In genomic region chr3:111690242-111690641, GRCh38 we compare ENCODE assay signal across 8 cellular contexts. TPM values are rescaled to one million over a fixed set of nuclear protein-coding genes. Genes with fewer than 3 reads are reported as not detected.
DNase-seq lines count a peak whose midpoint lies in the region; ATAC-seq and TF ChIP-seq lines count a peak whose summit lies in the region.

No MANE protein-coding gene starts in this region.

- peaks cover 15% of the 10 kb centered on the region for H3K4me1 ChIP-seq in CD8-positive, alpha-beta memory T cell (ENCODE audit: insufficient read depth, low read length)
- H3K4me1 ChIP-seq in suprapubic skin: no peaks in the 10 kb centered on the region

- H3K27ac Mint-ChIP-seq in CD8-positive, alpha-beta memory T cell: peak overlapping the region in 7 of 8 donors; percentile 16 to 75 (median 44)
- peak overlapping the region; percentile 20 for H3K27ac Mint-ChIP-seq in activated T-helper 1 cell treated with anti-CD3 and anti-CD28 coated beads, Interleukin-12 subunit alpha, Interleukin-12 subunit beta, Interleukin-2, Interleukin-4 antibody, amounts not matched to agents 30 ng/mL and 10 ng/mL and 1 ng/mL, durations not matched to agents 14 hours and 24 hours and 36 hours

- H3K9me3 ChIP-seq in CD8-positive, alpha-beta memory T cell (ENCODE audit: low read length): no peaks in the 10 kb centered on the region
- H3K9me3 ChIP-seq in suprapubic skin: no peaks in the 10 kb centered on the region

- no peak overlapping the region for H3K27ac ChIP-seq in CD8-positive, alpha-beta memory T cell (ENCODE audit: low read depth, low read length)
- H3K27ac ChIP-seq in suprapubic skin: no peak overlapping the region

- no peak for DNase-seq in CD8-positive, alpha-beta memory T cell
- DNase-seq in activated T-helper 1 cell treated with anti-CD3 and anti-CD28 coated beads, Interleukin-12 subunit alpha, Interleukin-12 subunit beta, Interleukin-2, Interleukin-4 antibody, amounts not matched to agents 30 ng/mL and 10 ng/mL and 1 ng/mL, durations not matched to agents 14 hours and 24 hours and 36 hours (ENCODE audit: low spot score): no peak
- DNase-seq in suprapubic skin (ENCODE audit: low spot score in 2 of 2) (no peak), GM19240 (ENCODE audit: insufficient read length, low spot score) (no peak), NOMO-1 treated with dmso at 0.1 percent for 144 hours (lab: John Stamatoyannopoulos, UW; ENCODE audit: unreplicated experiment) (no peak)
- no peak for DNase-seq in stimulated activated naive CD4-positive, alpha-beta T cell treated with Interleukin-2 at 50 U/mL for 16 hours (lab: John Stamatoyannopoulos, UW)

- CTCF ChIA-PET in CD8-positive, alpha-beta memory T cell (lab: Charles Lee): interaction anchor here (1.5 to 5.1 kb wide), 5 partner anchors 8 to 22 kb away, joined by 3 to 66 read pairs (median 7); no protein-coding TSS in a partner anchor

- H3K36me3 ChIP-seq in CD8-positive, alpha-beta memory T cell (ENCODE audit: insufficient read depth, low read length): no peaks in the 10 kb centered on the region
- H3K36me3 ChIP-seq in suprapubic skin: no peaks in the 10 kb centered on the region

- H3K36me3 Mint-ChIP-seq in CD8-positive, alpha-beta memory T cell: peaks cover 0 to 7% (median 0%) of the 10 kb centered on the region in 3 donors
- H3K36me3 Mint-ChIP-seq in activated T-helper 1 cell treated with anti-CD3 and anti-CD28 coated beads, Interleukin-12 subunit alpha, Interleukin-12 subunit beta, Interleukin-2, Interleukin-4 antibody, amounts not matched to agents 30 ng/mL and 10 ng/mL and 1 ng/mL, durations not matched to agents 14 hours and 24 hours and 36 hours (ENCODE audit: low read depth): peaks cover 7% of the 10 kb centered on the region

- intact Hi-C loops in activated T-helper 1 cell treated with anti-CD3 and anti-CD28 coated beads, Interleukin-12 subunit alpha, Interleukin-12 subunit beta, Interleukin-2, Interleukin-4 antibody, amounts not matched to agents 30 ng/mL and 10 ng/mL and 1 ng/mL, durations not matched to agents 14 hours and 24 hours and 36 hours (cut with micrococcal nuclease): no loop called here

- peaks cover 56 to 86% (median 81%) of the 10 kb centered on the region in 3 donors for H3K4me1 Mint-ChIP-seq in CD8-positive, alpha-beta memory T cell
- peaks cover 69% of the 10 kb centered on the region for H3K4me1 Mint-ChIP-seq in activated T-helper 1 cell treated with anti-CD3 and anti-CD28 coated beads, Interleukin-12 subunit alpha, Interleukin-12 subunit beta, Interleukin-2, Interleukin-4 antibody, amounts not matched to agents 30 ng/mL and 10 ng/mL and 1 ng/mL, durations not matched to agents 14 hours and 24 hours and 36 hours (ENCODE audit: low read depth)

- 82% methylated on average over 3 of the region's 3 CpGs for WGBS in suprapubic skin

- ATAC-seq in GM19463 (IDR thresholded peaks at IDR 0.05; ENCODE audit: unreplicated experiment): peak; percentile 82
- peak; percentile 81 for ATAC-seq in HG03280 (IDR thresholded peaks at IDR 0.05; ENCODE audit: unreplicated experiment)

- TF ChIP-seq POLR2A in suprapubic skin (IDR thresholded peaks at IDR 0.05): no peak

- POLR2A ChIA-PET in CD8-positive, alpha-beta memory T cell (lab: Charles Lee): no interaction called here

- no peak for TF ChIP-seq EP300 in suprapubic skin (IDR thresholded peaks at IDR 0.05)

- no peak overlapping the region for H3K4me3 ChIP-seq in CD8-positive, alpha-beta memory T cell (ENCODE audit: low read length)
- no peak overlapping the region for H3K4me3 ChIP-seq in suprapubic skin

- no peaks in the 10 kb centered on the region for H3K9me3 Mint-ChIP-seq in CD8-positive, alpha-beta memory T cell
- no peaks in the 10 kb centered on the region for H3K9me3 Mint-ChIP-seq in activated T-helper 1 cell treated with anti-CD3 and anti-CD28 coated beads, Interleukin-12 subunit alpha, Interleukin-12 subunit beta, Interleukin-2, Interleukin-4 antibody, amounts not matched to agents 30 ng/mL and 10 ng/mL and 1 ng/mL, durations not matched to agents 14 hours and 24 hours and 36 hours

- H3K27me3 Mint-ChIP-seq in CD8-positive, alpha-beta memory T cell: no peaks in the 10 kb centered on the region
- H3K27me3 Mint-ChIP-seq in activated T-helper 1 cell treated with anti-CD3 and anti-CD28 coated beads, Interleukin-12 subunit alpha, Interleukin-12 subunit beta, Interleukin-2, Interleukin-4 antibody, amounts not matched to agents 30 ng/mL and 10 ng/mL and 1 ng/mL, durations not matched to agents 14 hours and 24 hours and 36 hours (ENCODE audit: insufficient read depth): no peaks in the 10 kb centered on the region

- no peak for TF ChIP-seq CTCF in suprapubic skin (IDR thresholded peaks at IDR 0.05)

- peak overlapping the region in 2 of 7 donors; percentile 0 to 14 for H3K4me3 Mint-ChIP-seq in CD8-positive, alpha-beta memory T cell
- H3K4me3 Mint-ChIP-seq in activated T-helper 1 cell treated with anti-CD3 and anti-CD28 coated beads, Interleukin-12 subunit alpha, Interleukin-12 subunit beta, Interleukin-2, Interleukin-4 antibody, amounts not matched to agents 30 ng/mL and 10 ng/mL and 1 ng/mL, durations not matched to agents 14 hours and 24 hours and 36 hours: no peak overlapping the region

- H3K27me3 ChIP-seq in CD8-positive, alpha-beta memory T cell (ENCODE audit: insufficient read depth, low read length, poor library complexity, severe bottlenecking): no peaks in the 10 kb centered on the region
- no peaks in the 10 kb centered on the region for H3K27me3 ChIP-seq in suprapubic skin

RNA-seq across cellular contexts. Expression of gene PLCXD2, which starts 15.8 kb away (rescaled TPM):
- 10 to 100 TPM; 10.2 to 10.6 TPM for total RNA-seq in CD8-positive, alpha-beta memory T cell
- polyA plus RNA-seq in CD8-positive, alpha-beta memory T cell: 2.8 TPM
- 8.1 and 8.9 TPM in 2 replicates for total RNA-seq in activated T-helper 1 cell treated with anti-CD3 and anti-CD28 coated beads, Interleukin-12 subunit alpha, Interleukin-12 subunit beta, Interleukin-2, Interleukin-4 antibody, amounts not matched to agents 30 ng/mL and 10 ng/mL and 1 ng/mL, durations not matched to agents 14 hours and 24 hours and 36 hours
- 1 to 10 TPM; 1.0 to 1.5 (median 1.2) TPM for total RNA-seq in suprapubic skin
